8 cellular contexts compared by ENCODE assay signal in the genomic region with DNA sequence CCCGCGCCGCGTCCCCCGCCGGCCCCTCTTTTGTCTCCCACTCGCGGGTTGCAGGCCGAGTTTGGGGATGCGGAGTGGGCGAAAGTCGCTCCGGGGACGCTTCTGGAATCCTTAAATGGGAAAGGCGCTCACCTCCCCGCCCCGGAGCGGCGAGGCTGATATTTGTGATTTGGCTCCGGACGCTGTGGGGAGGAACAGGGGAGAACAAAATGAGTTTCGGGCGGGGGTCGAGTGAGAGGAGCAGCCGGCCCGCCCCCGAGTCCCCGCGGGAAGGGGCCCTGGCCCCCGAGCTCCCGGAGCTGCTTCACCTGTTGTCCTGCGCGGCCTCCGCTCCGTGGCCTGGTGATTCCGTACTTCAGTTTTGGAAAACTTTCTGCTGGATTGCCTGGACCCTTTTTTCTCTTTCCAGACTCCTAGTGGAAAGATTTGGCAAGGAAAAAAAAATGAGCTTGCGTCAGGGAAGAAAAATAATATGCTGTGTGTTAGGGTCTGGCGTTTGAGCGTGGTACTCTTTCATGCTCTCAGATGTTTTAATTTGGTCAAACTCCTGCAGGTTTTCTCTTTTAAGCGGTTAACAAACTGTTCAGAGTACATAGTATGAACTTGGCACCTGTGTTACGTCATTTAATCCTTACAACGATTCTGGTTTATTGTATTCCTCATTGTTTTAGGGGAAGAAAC. TPM values are rescaled to one million over a fixed set of nuclear protein-coding genes. Genes with fewer than 3 reads are reported as not detected.
DNase-seq lines count a peak whose midpoint lies in the region; ATAC-seq lines count a peak whose summit lies in the region.

No MANE protein-coding gene starts in this region.

- DNase-seq in ELR (ENCODE audit: low read depth): peak; percentile 82
- peak; percentile 19 for DNase-seq in SKM-1 (lab: John Stamatoyannopoulos, UW; ENCODE audit: unreplicated experiment)
- DNase-seq in caudate nucleus (lab: John Stamatoyannopoulos, UW): peak in 31 of 61 donors; percentile 3 to 65 (median 34)
- DNase-seq in left lobe of liver (ENCODE audit: low spot score): peak; percentile 57
- DNase-seq in stimulated activated CD8-positive, alpha-beta memory T cell treated with anti-CD3 and anti-CD28 coated beads, Interleukin-15, amount 100 ng/mL, for 24 hours (ENCODE audit: low read depth): peak; percentile 3
- DNase-seq in NCI-H2107 (lab: John Stamatoyannopoulos, UW): no peak

- H3K27ac ChIP-seq in caudate nucleus (ENCODE audit: low read depth, low read length): peak overlapping the region; percentile 77

- peak; percentile 2 for ATAC-seq in HG03045 (IDR thresholded peaks at IDR 0.05; ENCODE audit: unreplicated experiment)
- ATAC-seq in left lobe of liver: peak; percentile 6
- no peak for ATAC-seq in HG03139 (IDR thresholded peaks at IDR 0.05; ENCODE audit: unreplicated experiment)

RNA-seq across cellular contexts. Expression of a gene that starts 0.8 kb away (rescaled TPM):
- 12.6 TPM for total RNA-seq in left lobe of liver
